17 cellular contexts compared by ENCODE assay signal in genomic region chr11:130839950-130840666, GRCh38.
A peak's percentile ranks its signal among the peaks of the same experiment; 100 is the strongest.
DNase-seq lines count a peak whose midpoint lies in the region; ATAC-seq and TF ChIP-seq lines count a peak whose summit lies in the region.
"Had no signal": no experiment of that assay in that cellular context is flagged by ENCODE, and none has a peak within 500 bp of the region (broad histone marks: within the 10 kb centered on the region; RNA-seq: fewer than 3 reads in every experiment).

No MANE protein-coding gene starts in this region.

- H3K9me3 Mint-ChIP-seq in activated naive CD4-positive, alpha-beta T cell treated with anti-CD3 and anti-CD28 coated beads for 36 hours: peaks cover 12% of the 10 kb centered on the region

- peaks cover 12% of the 10 kb centered on the region for H3K4me1 ChIP-seq in lower lobe of right lung
- no peaks in the 10 kb centered on the region for H3K4me1 ChIP-seq in urinary bladder (ENCODE audit: insufficient read depth)
- H3K4me1 ChIP-seq: parathyroid adenoma, SJSA1, suprapubic skin had no signal

- no peaks in the 10 kb centered on the region for H3K36me3 Mint-ChIP-seq in activated naive CD4-positive, alpha-beta T cell treated with anti-CD3 and anti-CD28 coated beads for 36 hours (ENCODE audit: low read depth)
- H3K36me3 Mint-ChIP-seq: activated CD4-positive, alpha-beta memory T cell treated with anti-CD3 and anti-CD28 coated beads for 36 hours had no signal

- DNase-seq in Right ventricle myocardium inferior (ENCODE audit: missing footprints) (no peak), cardiac septum (ENCODE audit: low spot score) (no peak), choroid plexus epithelial cell (ENCODE audit: low read depth) (peak; percentile 60), lower lobe of right lung (no peak), AG08396 (ENCODE audit: low spot score) (no peak), HUDEP-2 (lab: John Stamatoyannopoulos, UW; ENCODE audit: unreplicated experiment in 76 of 76) (no peak)
- DNase-seq in activated naive CD4-positive, alpha-beta T cell treated with anti-CD3 and anti-CD28 coated beads for 36 hours: no peak
- DNase-seq: activated CD4-positive, alpha-beta memory T cell treated with anti-CD3 and anti-CD28 coated beads for 36 hours; amygdala; H9; immature natural killer cell; stimulated activated CD4-positive, alpha-beta T cell treated with anti-CD3 and anti-CD28 coated beads, Interleukin-15, amount 100 ng/mL, for 24 hours had no signal

- 23% methylated on average over 3 of the region's 3 CpGs for WGBS in urinary bladder

- intact Hi-C loops in Right ventricle myocardium inferior (cut with DNase I) (loop anchor here (5.0 kb wide), 1 partner anchor 103 kb away; no protein-coding TSS in a partner anchor), cardiac septum (cut with DNase I) (no loop called here), lower lobe of right lung (cut with DNase I) (no loop called here)
- intact Hi-C loops in activated naive CD4-positive, alpha-beta T cell treated with anti-CD3 and anti-CD28 coated beads for 36 hours (cut with micrococcal nuclease): no loop called here

- H3K27ac ChIP-seq in lower lobe of right lung (peak overlapping the region; percentile 19), urinary bladder (ENCODE audit: low read depth) (peak overlapping the region; percentile 16)
- H3K27ac ChIP-seq: parathyroid adenoma, SJSA1, suprapubic skin had no signal

- H3K4me3 ChIP-seq in choroid plexus epithelial cell (ENCODE audit: low read depth, low read length): no peak overlapping the region
- H3K4me3 ChIP-seq in lower lobe of right lung: no peak overlapping the region
- no peak overlapping the region for H3K4me3 ChIP-seq in urinary bladder (ENCODE audit: low read depth, low read length)
- H3K4me3 ChIP-seq: SJSA1, suprapubic skin had no signal

- no peak overlapping the region for H3K4me3 Mint-ChIP-seq in activated naive CD4-positive, alpha-beta T cell treated with anti-CD3 and anti-CD28 coated beads for 36 hours
- H3K4me3 Mint-ChIP-seq: activated CD4-positive, alpha-beta memory T cell treated with anti-CD3 and anti-CD28 coated beads for 36 hours; H9; immature natural killer cell; mesothelial cell of epicardium had no signal

- peak; percentile 91 for ATAC-seq in Right ventricle myocardium inferior
- ATAC-seq in lower lobe of right lung: no peak

- CTCF ChIA-PET in activated naive CD4-positive, alpha-beta T cell treated with anti-CD3 and anti-CD28 coated beads for 36 hours (lab: Charles Lee): interaction anchor here (0.5 to 3.4 kb wide), 3 partner anchors 21 to 341 kb away, joined by 3 to 9 read pairs (median 4); no protein-coding TSS in a partner anchor

- TF ChIP-seq CTCF in choroid plexus epithelial cell (conservative IDR thresholded peaks at IDR 0.05; ENCODE audit: low read depth, low read length) (no peak), lower lobe of right lung (IDR thresholded peaks at IDR 0.05) (no peak)

- H3K9me3 ChIP-seq in lower lobe of right lung: no peaks in the 10 kb centered on the region
- H3K9me3 ChIP-seq: SJSA1, suprapubic skin had no signal

- H3K4me1 Mint-ChIP-seq in activated naive CD4-positive, alpha-beta T cell treated with anti-CD3 and anti-CD28 coated beads for 36 hours (ENCODE audit: low read depth): no peaks in the 10 kb centered on the region
- H3K4me1 Mint-ChIP-seq: immature natural killer cell had no signal

- H3K27me3 ChIP-seq in lower lobe of right lung (ENCODE audit: low read depth): no peaks in the 10 kb centered on the region
- H3K27me3 ChIP-seq: SJSA1, suprapubic skin had no signal

- peaks cover 19% of the 10 kb centered on the region for H3K27me3 Mint-ChIP-seq in activated naive CD4-positive, alpha-beta T cell treated with anti-CD3 and anti-CD28 coated beads for 36 hours (ENCODE audit: low read depth)

- H3K36me3 ChIP-seq in lower lobe of right lung (no peaks in the 10 kb centered on the region), urinary bladder (ENCODE audit: insufficient read depth) (no peaks in the 10 kb centered on the region)
- H3K36me3 ChIP-seq: SJSA1, suprapubic skin had no signal

- H3K27ac Mint-ChIP-seq in activated naive CD4-positive, alpha-beta T cell treated with anti-CD3 and anti-CD28 coated beads for 36 hours: no peak overlapping the region
- H3K27ac Mint-ChIP-seq: activated CD4-positive, alpha-beta memory T cell treated with anti-CD3 and anti-CD28 coated beads for 36 hours; immature natural killer cell; mesothelial cell of epicardium had no signal
